31 cellular contexts compared by ENCODE assay signal in genomic region chr17:40658396-40658795, GRCh38. TPM values are rescaled to one million over a fixed set of nuclear protein-coding genes. Genes with fewer than 3 reads are reported as not detected.
"Had no signal": no experiment of that assay in that cellular context is flagged by ENCODE, and none has a peak within 500 bp of the region (broad histone marks: within the 10 kb centered on the region; RNA-seq: fewer than 3 reads in every experiment).

No MANE protein-coding gene starts in this region.

- H3K4me3 Mint-ChIP-seq: stimulated activated effector memory CD8-positive, alpha-beta T cell treated with anti-CD3 and anti-CD28 coated beads, Interleukin-12 subunit alpha, Interleukin-12 subunit beta, amount 100 ng/mL, for 72 hours; stimulated activated memory B cell treated with anti-CD40 and anti-IgM and Interleukin-4, amounts not matched to agents 10 μg/mL and 1 μg/mL and 100 μg/mL, for 72 hours; stimulated activated naive B cell treated with anti-CD40 and anti-IgM and Interleukin-4, amounts not matched to agents 10 μg/mL and 1 μg/mL and 100 μg/mL, for 72 hours; stimulated activated naive CD8-positive, alpha-beta T cell treated with anti-CD3 and anti-CD28 coated beads, Interleukin-15, amount 100 ng/mL, for 72 hours; stimulated activated naive CD8-positive, alpha-beta T cell treated with anti-CD3 and anti-CD28 coated beads, Interleukin-15, Interleukin-2, amounts not matched to agents 100 ng/mL and 50 ng/mL, for 24 hours; type B pancreatic cell had no signal

- H3K36me3 ChIP-seq: stomach, suprapubic skin, thoracic aorta, thyroid gland, tibial artery, tibial nerve, transverse colon, upper lobe of left lung, upper lobe of right lung, uterus, vagina had no signal

- H3K27ac Mint-ChIP-seq: stimulated activated effector memory CD8-positive, alpha-beta T cell treated with anti-CD3 and anti-CD28 coated beads, Interleukin-12 subunit alpha, Interleukin-12 subunit beta, amount 100 ng/mL, for 72 hours; stimulated activated memory B cell treated with anti-CD40 and anti-IgM and Interleukin-4, amounts not matched to agents 10 μg/mL and 1 μg/mL and 100 μg/mL, for 72 hours; stimulated activated naive B cell treated with anti-CD40 and anti-IgM and Interleukin-4, amounts not matched to agents 10 μg/mL and 1 μg/mL and 100 μg/mL, for 72 hours; stimulated activated naive CD8-positive, alpha-beta T cell treated with anti-CD3 and anti-CD28 coated beads, Interleukin-15, Interleukin-2, amounts not matched to agents 100 ng/mL and 50 ng/mL, for 24 hours; type B pancreatic cell had no signal

- H3K9me3 Mint-ChIP-seq: stimulated activated effector memory CD8-positive, alpha-beta T cell treated with anti-CD3 and anti-CD28 coated beads, Interleukin-12 subunit alpha, Interleukin-12 subunit beta, amount 100 ng/mL, for 72 hours; stimulated activated memory B cell treated with anti-CD40 and anti-IgM and Interleukin-4, amounts not matched to agents 10 μg/mL and 1 μg/mL and 100 μg/mL, for 72 hours; stimulated activated naive B cell treated with anti-CD40 and anti-IgM and Interleukin-4, amounts not matched to agents 10 μg/mL and 1 μg/mL and 100 μg/mL, for 72 hours; stimulated activated naive CD8-positive, alpha-beta T cell treated with anti-CD3 and anti-CD28 coated beads, Interleukin-15, amount 100 ng/mL, for 72 hours; stimulated activated naive CD8-positive, alpha-beta T cell treated with anti-CD3 and anti-CD28 coated beads, Interleukin-15, Interleukin-2, amounts not matched to agents 100 ng/mL and 50 ng/mL, for 24 hours; type B pancreatic cell had no signal

- H3K9me3 ChIP-seq: stomach, suprapubic skin, testis, thoracic aorta, thyroid gland, tibial artery, tibial nerve, transverse colon, upper lobe of left lung, upper lobe of right lung, uterus, vagina had no signal

- H3K36me3 Mint-ChIP-seq: stimulated activated effector memory CD8-positive, alpha-beta T cell treated with anti-CD3 and anti-CD28 coated beads, Interleukin-12 subunit alpha, Interleukin-12 subunit beta, amount 100 ng/mL, for 72 hours; stimulated activated memory B cell treated with anti-CD40 and anti-IgM and Interleukin-4, amounts not matched to agents 10 μg/mL and 1 μg/mL and 100 μg/mL, for 72 hours; stimulated activated naive B cell treated with anti-CD40 and anti-IgM and Interleukin-4, amounts not matched to agents 10 μg/mL and 1 μg/mL and 100 μg/mL, for 72 hours; type B pancreatic cell had no signal

- H3K4me1 Mint-ChIP-seq: stimulated activated effector memory CD8-positive, alpha-beta T cell treated with anti-CD3 and anti-CD28 coated beads, Interleukin-12 subunit alpha, Interleukin-12 subunit beta, amount 100 ng/mL, for 72 hours; stimulated activated memory B cell treated with anti-CD40 and anti-IgM and Interleukin-4, amounts not matched to agents 10 μg/mL and 1 μg/mL and 100 μg/mL, for 72 hours; stimulated activated naive B cell treated with anti-CD40 and anti-IgM and Interleukin-4, amounts not matched to agents 10 μg/mL and 1 μg/mL and 100 μg/mL, for 72 hours had no signal

- FAIRE-seq: urothelium cell line had no signal

- DNase-seq: stimulated activated CD4-positive, alpha-beta T cell treated with anti-CD3 and anti-CD28 coated beads, Interleukin-2, amount 100 ng/mL, for 48 hours; stimulated activated CD4-positive, alpha-beta T cell treated with anti-CD3 and anti-CD28 coated beads, Interleukin-4, amount 100 ng/mL, for 1 hour; stimulated activated CD4-positive, alpha-beta T cell treated with anti-CD3 and anti-CD28 coated beads, Interleukin-4, amount 100 ng/mL, for 24 hours; stimulated activated CD4-positive, alpha-beta T cell treated with anti-CD3 and anti-CD28 coated beads, Interleukin-4, amount 100 ng/mL, for 4 hours; stimulated activated CD8-positive, alpha-beta memory T cell treated with anti-CD3 and anti-CD28 coated beads, Interleukin-4, amount 100 ng/mL, for 48 hours; stimulated activated naive B cell treated with anti-CD40 and anti-IgM and Interleukin-4, amounts not matched to agents 10 μg/mL and 1 μg/mL and 100 μg/mL, for 72 hours; stimulated activated naive CD4-positive, alpha-beta T cell; stimulated activated naive CD4-positive, alpha-beta T cell treated with Interleukin-2 at 50 U/mL for 16 hours; stimulated activated naive CD8-positive, alpha-beta T cell treated with anti-CD3 and anti-CD28 coated beads, Interleukin-15, amount 100 ng/mL, for 72 hours; stimulated activated naive CD8-positive, alpha-beta T cell treated with anti-CD3 and anti-CD28 coated beads, Interleukin-15, Interleukin-2, amounts not matched to agents 100 U/mL and 50 U/mL, for 24 hours; stomach; substantia nigra; testis; thyroid gland; tibial artery; transverse colon; trophoblast cell; upper lobe of right lung; uterus had no signal

- ATAC-seq: stimulated activated effector memory CD8-positive, alpha-beta T cell treated with anti-CD3 and anti-CD28 coated beads, Interleukin-12 subunit alpha, Interleukin-12 subunit beta, amount 100 ng/mL, for 72 hours; stimulated activated memory B cell treated with anti-CD40 and anti-IgM and Interleukin-4, amounts not matched to agents 10 μg/mL and 1 μg/mL and 100 μg/mL, for 72 hours; stimulated activated naive B cell treated with anti-CD40 and anti-IgM and Interleukin-4, amounts not matched to agents 10 μg/mL and 1 μg/mL and 100 μg/mL, for 72 hours; stimulated activated naive CD8-positive, alpha-beta T cell treated with anti-CD3 and anti-CD28 coated beads, Interleukin-15, amount 100 ng/mL, for 72 hours; stimulated activated naive CD8-positive, alpha-beta T cell treated with anti-CD3 and anti-CD28 coated beads, Interleukin-15, Interleukin-2, amounts not matched to agents 100 U/mL and 50 U/mL, for 24 hours; upper lobe of right lung had no signal

- H3K27ac ChIP-seq: stomach, suprapubic skin, testis, thoracic aorta, thyroid gland, tibial artery, tibial nerve, transverse colon, upper lobe of left lung, upper lobe of right lung, uterus, vagina had no signal

- H3K27me3 ChIP-seq: stomach, suprapubic skin, testis, thyroid gland, tibial nerve, upper lobe of left lung, uterus, vagina had no signal

- H3K4me3 ChIP-seq: stomach, suprapubic skin, testis, thoracic aorta, thyroid gland, tibial artery, tibial nerve, transverse colon, upper lobe of left lung, upper lobe of right lung, uterus, vagina had no signal

- H3K4me1 ChIP-seq: stomach, suprapubic skin, testis, thyroid gland, tibial artery, tibial nerve, transverse colon, upper lobe of left lung, upper lobe of right lung, uterus, vagina had no signal

RNA-seq across cellular contexts. Expression of gene KRT222, which starts 6.6 kb away (rescaled TPM):
- total RNA-seq: vagina had no signal

RNA-seq across cellular contexts. Expression of gene KRT24, which starts 45.2 kb away (rescaled TPM):
- total RNA-seq: subcutaneous adipose tissue, suprapubic skin, temporal lobe, thoracic aorta, thyroid gland, upper lobe of left lung, upper lobe of right lung, uterus had no signal
